In genomic region chr13:24068472-24068871, GRCh38 we compare ENCODE assay signal across 21 cellular contexts.
"Had no signal": no experiment of that assay in that cellular context is flagged by ENCODE, and none has a peak within 500 bp of the region (broad histone marks: within the 10 kb centered on the region; RNA-seq: fewer than 3 reads in every experiment).

No MANE protein-coding gene starts in this region.

- DNase-seq: activated B cell treated with CpG ODN at 0.5 μM for 24 hours; activated CD4-positive, alpha-beta T cell treated with anti-CD3 and anti-CD28 coated beads for 1 hour; activated CD4-positive, alpha-beta T cell treated with anti-CD3 and anti-CD28 coated beads, Interleukin-2, amount 10 ng/mL, durations not matched to agents 24 days and 14 days; activated CD4-positive, alpha-beta T cell treated with anti-CD3 and anti-CD28 coated beads, Interleukin-2, amount 50 U/mL, for 48 hours; activated CD8-positive, alpha-beta memory T cell treated with anti-CD3 and anti-CD28 coated beads, Interleukin-2, amount 10 ng/mL, durations not matched to agents 7 days and 5 days; activated effector memory CD4-positive, alpha-beta T cell treated with Interleukin-2 at 50 U/mL for 16 hours; activated naive CD4-positive, alpha-beta T cell; activated T-cell treated with anti-CD3 and anti-CD28 coated beads, Interleukin-2, amount 50 U/mL, for 24 hours; amygdala; cerebellar nuclear complex; MM.1S; NCI-H1105; NCI-H1436; NCI-H1694 treated with DMSO at 0.1 percent for 48 hours; NCI-H2029 treated with DMSO at 0.1 percent for 48 hours; NCI-H510A treated with DMSO at 0.1 percent for 48 hours; NCI-H69; SHP77; T-cell; T-helper 2 cell; T1000 had no signal

- ATAC-seq: activated CD8-positive, alpha-beta memory T cell treated with anti-CD3 and anti-CD28 coated beads, Interleukin-2, amount 10 ng/mL, durations not matched to agents 7 days and 5 days; T-cell had no signal
